ENCODE assay signal across 7 cellular contexts in genomic region chr10:24706479-24707118, GRCh38. TPM values are rescaled to one million over a fixed set of nuclear protein-coding genes. Genes with fewer than 3 reads are reported as not detected.
DNase-seq lines count a peak whose midpoint lies in the region; TF ChIP-seq lines count a peak whose summit lies in the region.

No MANE protein-coding gene starts in this region.

- no peak for TF ChIP-seq CTCF in HFFc6 (IDR thresholded peaks at IDR 0.05)
- no peak for TF ChIP-seq CTCF in choroid plexus epithelial cell (conservative IDR thresholded peaks at IDR 0.05; ENCODE audit: low read depth, low read length)
- no peak for TF ChIP-seq CTCF in osteoblast (IDR thresholded peaks at IDR 0.05; ENCODE audit: extremely low read depth, low read depth, low read length)
- no peak for TF ChIP-seq CTCF in esophagus muscularis mucosa (IDR thresholded peaks at IDR 0.05)

- no peaks in the 10 kb centered on the region for H3K27me3 Mint-ChIP-seq in HFFc6 (ENCODE audit: insufficient read depth)

- peak overlapping the region; percentile 42 for H3K4me2 ChIP-seq in osteoblast (ENCODE audit: insufficient read depth, low read length)

- H3K27ac Mint-ChIP-seq in HFFc6, result no peak overlapping the region

- H3K27ac ChIP-seq in osteoblast (ENCODE audit: low read depth, low read length) (peak overlapping the region; percentile 82), esophagus muscularis mucosa (replicated peaks in 1 of 4) (no peak overlapping the region)

- H4K20me1 ChIP-seq in osteoblast (ENCODE audit: insufficient read depth, low read length), result peaks cover 23% of the 10 kb centered on the region

- peaks cover 35% of the 10 kb centered on the region for H3K4me1 Mint-ChIP-seq in HFFc6 (ENCODE audit: low read depth)

- no peak for TF ChIP-seq EP300 in esophagus muscularis mucosa (IDR thresholded peaks at IDR 0.05)

- peaks cover 3% of the 10 kb centered on the region; the same call in 1 of the 2 replicates for H3K36me3 Mint-ChIP-seq in HFFc6 (ENCODE audit: low read depth)

- H3K27me3 ChIP-seq in osteoblast (ENCODE audit: insufficient read depth, low read length) (no peaks in the 10 kb centered on the region), esophagus muscularis mucosa (no peaks in the 10 kb centered on the region)

- H2AFZ ChIP-seq in osteoblast (ENCODE audit: low read length), result no peak overlapping the region

- intact Hi-C loops in esophagus muscularis mucosa (cut with DNase I), result no loop called here

- 57% methylated on average over 7 of the region's 7 CpGs for WGBS in esophagus muscularis mucosa

- H3K36me3 ChIP-seq in osteoblast (ENCODE audit: insufficient read depth, low read length) (no peaks in the 10 kb centered on the region), esophagus muscularis mucosa (no peaks in the 10 kb centered on the region)

- H3K4me1 ChIP-seq in osteoblast (ENCODE audit: insufficient read depth, low read length) (peaks cover 34% of the 10 kb centered on the region), esophagus muscularis mucosa (peaks cover 38 to 51% (median 45%) of the 10 kb centered on the region in 4 donors)

- DNase-seq in GDM1 (lab: John Stamatoyannopoulos, UW), result peak; percentile 54
- peak; percentile 91 for DNase-seq in HFFc6
- peak; percentile 86 for DNase-seq in RKO (ENCODE audit: low spot score)
- DNase-seq in choroid plexus epithelial cell (ENCODE audit: low read depth), result peak; percentile 98
- DNase-seq in osteoblast (ENCODE audit: insufficient read length, low spot score, missing footprints), result peak; percentile 84
- DNase-seq in esophagus muscularis mucosa (ENCODE audit: extremely low spot score), result no peak
- DNase-seq in NCI-H524 treated with DMSO at 0.1 percent for 48 hours (lab: John Stamatoyannopoulos, UW), result no peak

- peaks cover 91% of the 10 kb centered on the region for H3K79me2 ChIP-seq in osteoblast (ENCODE audit: insufficient read depth, low read length)

- no peak overlapping the region for H3K4me3 ChIP-seq in choroid plexus epithelial cell (ENCODE audit: low read depth, low read length)
- H3K4me3 ChIP-seq in osteoblast (ENCODE audit: insufficient read depth, low read length), result no peak overlapping the region
- H3K4me3 ChIP-seq in esophagus muscularis mucosa, result no peak overlapping the region

- no peak for TF ChIP-seq POLR2A in esophagus muscularis mucosa (IDR thresholded peaks at IDR 0.05; ENCODE audit: low read depth)

- no peaks in the 10 kb centered on the region for H3K9me3 Mint-ChIP-seq in HFFc6

- H3K4me3 Mint-ChIP-seq in HFFc6, result no peak overlapping the region; the same call in 1 of the 2 replicates

- H3K9me3 ChIP-seq in osteoblast (ENCODE audit: low read depth, low read length) (no peaks in the 10 kb centered on the region), esophagus muscularis mucosa (no peaks in the 10 kb centered on the region)

RNA-seq across cellular contexts. Expression of gene ARHGAP21, which starts 17.1 kb away (rescaled TPM):
- total RNA-seq in HFFc6 (2021; fragmentation: NEBNext Ultra II Directional; extraction: Animal tissue kit (Norgen Biotek cat#: 25700)), result 10 to 100 TPM; 71.4 to 94.1 (median 82.1) TPM
- total RNA-seq in osteoblast, result 140 and 165 TPM in 2 replicates
- total RNA-seq in esophagus muscularis mucosa, result 10 to 100 TPM; 52.7 to 65.7 (median 61.1) TPM

Comparison
In these comparisons a context has a peak if more than half of its experiments do, and no peak if none do; other contexts are left out.
1. DNase-seq: peak in GDM1 (single experiment), HFFc6 (single experiment), RKO (single experiment), choroid plexus epithelial cell (single experiment) and osteoblast (single experiment); none in esophagus muscularis mucosa (single experiment) and NCI-H524 treated with DMSO at 0.1 percent for 48 hours (single experiment).